Comparison of ENCODE assay signal across 8 cellular contexts in the genomic region with DNA sequence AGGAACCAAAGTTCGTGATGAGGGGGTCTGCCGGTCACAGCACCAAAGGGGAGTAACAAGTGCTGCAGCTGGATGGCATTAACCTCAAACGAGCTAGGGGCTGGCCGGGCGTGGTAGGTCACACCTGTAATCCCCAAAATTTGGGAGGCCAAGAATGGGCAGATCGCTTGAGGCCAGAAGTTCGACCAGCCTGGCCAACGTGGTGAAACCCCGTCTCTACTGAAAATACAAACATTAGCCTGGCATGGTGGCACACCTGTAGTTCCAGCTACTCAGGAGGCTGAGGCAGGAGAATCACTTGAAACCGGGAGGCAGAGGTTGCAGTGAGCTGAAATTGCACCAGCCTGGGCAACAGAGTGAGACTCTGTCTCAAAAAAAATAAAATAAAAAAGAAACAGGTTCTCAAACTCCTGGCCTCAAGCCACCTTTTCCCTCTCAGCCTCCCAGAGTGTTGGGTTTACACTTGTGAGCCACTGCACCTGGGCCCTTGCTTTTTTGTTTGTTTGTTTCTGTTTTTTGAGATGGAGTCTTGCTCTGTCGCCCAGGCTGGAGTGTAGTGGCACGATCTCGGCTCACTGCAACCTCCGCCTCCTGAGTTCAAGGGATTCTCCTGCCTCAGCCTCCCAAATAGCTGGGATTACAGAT.
A peak's percentile ranks its signal among the peaks of the same experiment; 100 is the strongest.
DNase-seq lines count a peak whose midpoint lies in the region; ATAC-seq, FAIRE-seq and TF ChIP-seq lines count a peak whose summit lies in the region.
"Not testable (repeated sequence)": the region's sequence is repeated elsewhere in the genome, so short reads cannot be mapped to it uniquely, and the experiment has no call there.

No MANE protein-coding gene starts in this region.

- not testable (repeated sequence) for TF ChIP-seq CTCF in SU-DHL-6 (IDR thresholded peaks at IDR 0.05; ENCODE audit: insufficient read depth, low read length, poor library complexity, severe bottlenecking)

- not testable (repeated sequence) for H4K20me1 ChIP-seq in BLaER1 treated with 17β-estradiol and CSF1 and Interleukin-3, amounts not matched to agents 10 nM and 100 nM; SU-DHL-6 (ENCODE audit: low read depth, low read length)

- not testable (repeated sequence) for H3K27ac ChIP-seq in BLaER1 treated with 17β-estradiol and CSF1 and Interleukin-3, amounts not matched to agents 10 nM and 100 nM
- H3K27ac ChIP-seq in KOPT-K1 (ENCODE audit: low read depth, low read length, poor library complexity, severe bottlenecking) (peak overlapping the region; percentile 69), SU-DHL-6 (ENCODE audit: low read depth, low read length) (peak overlapping the region; percentile 88)

- not testable (repeated sequence) for H3K36me3 Mint-ChIP-seq in activated T-cell treated with anti-CD3 and anti-CD28 coated beads, Interleukin-2, amount 50 U/mL, for 24 hours (ENCODE audit: low read depth); effector memory CD8-positive, alpha-beta T cell (ENCODE audit: insufficient read depth); stimulated activated naive B cell treated with anti-CD40 and anti-IgM and Interleukin-4, amounts not matched to agents 10 μg/mL and 1 μg/mL and 100 μg/mL, for 72 hours

- peak; percentile 2 for ATAC-seq in HG03064 (IDR thresholded peaks at IDR 0.05; ENCODE audit: low read depth, unreplicated experiment)
- not testable (repeated sequence) for ATAC-seq in effector memory CD8-positive, alpha-beta T cell (replicated peaks); stimulated activated naive B cell treated with anti-CD40 and anti-IgM and Interleukin-4, amounts not matched to agents 10 μg/mL and 1 μg/mL and 100 μg/mL, for 72 hours (replicated peaks)

- H3K27me3 ChIP-seq in BLaER1 treated with 17β-estradiol and CSF1 and Interleukin-3, amounts not matched to agents 10 nM and 100 nM; SU-DHL-6 (ENCODE audit: low read length): not testable (repeated sequence)

- DNase-seq in GM19239 (ENCODE audit: insufficient read length, low spot score); activated T-cell treated with anti-CD3 and anti-CD28 coated beads, Interleukin-2, amount 50 U/mL, for 24 hours; effector memory CD8-positive, alpha-beta T cell; stimulated activated naive B cell treated with anti-CD40 and anti-IgM and Interleukin-4, amounts not matched to agents 10 μg/mL and 1 μg/mL and 100 μg/mL, for 72 hours: not testable (repeated sequence)

- H3K9me3 ChIP-seq in BLaER1 treated with 17β-estradiol and CSF1 and Interleukin-3, amounts not matched to agents 10 nM and 100 nM (replicated peaks in 1 of 11); KOPT-K1 (ENCODE audit: insufficient read depth, low read length, poor library complexity, severe bottlenecking); SU-DHL-6 (ENCODE audit: insufficient read depth, low read length): not testable (repeated sequence)

- peak overlapping the region; percentile 26 for H2AFZ ChIP-seq in SU-DHL-6 (ENCODE audit: low read depth, low read length, severe bottlenecking)

- H3K4me3 ChIP-seq in BLaER1 treated with 17β-estradiol and CSF1 and Interleukin-3, amounts not matched to agents 10 nM and 100 nM; SU-DHL-6 (ENCODE audit: insufficient read depth, low read length, poor library complexity, severe bottlenecking): not testable (repeated sequence)

- peak overlapping the region; percentile 51 to 76 (median 60); a peak in 21 of 22 replicates for H3K4me2 ChIP-seq in BLaER1 treated with 17β-estradiol and CSF1 and Interleukin-3, amounts not matched to agents 10 nM and 100 nM
- H3K4me2 ChIP-seq in SU-DHL-6 (ENCODE audit: low read depth, low read length, poor library complexity, severe bottlenecking): peak overlapping the region; percentile 60

- not testable (repeated sequence) for H3K27me3 Mint-ChIP-seq in activated T-cell treated with anti-CD3 and anti-CD28 coated beads, Interleukin-2, amount 50 U/mL, for 24 hours; effector memory CD8-positive, alpha-beta T cell; stimulated activated naive B cell treated with anti-CD40 and anti-IgM and Interleukin-4, amounts not matched to agents 10 μg/mL and 1 μg/mL and 100 μg/mL, for 72 hours

- H3K4me1 Mint-ChIP-seq in activated T-cell treated with anti-CD3 and anti-CD28 coated beads, Interleukin-2, amount 50 U/mL, for 24 hours (ENCODE audit: low read depth): peaks cover 28% of the 10 kb centered on the region
- H3K4me1 Mint-ChIP-seq in effector memory CD8-positive, alpha-beta T cell (ENCODE audit: low read depth in 2 of 2): peaks cover 13 to 21% of the 10 kb centered on the region in 2 donors
- peaks cover 17 to 37% of the 10 kb centered on the region in 2 donors for H3K4me1 Mint-ChIP-seq in stimulated activated naive B cell treated with anti-CD40 and anti-IgM and Interleukin-4, amounts not matched to agents 10 μg/mL and 1 μg/mL and 100 μg/mL, for 72 hours

- H3K9me2 ChIP-seq in SU-DHL-6 (replicated peaks; ENCODE audit: insufficient read depth, low read length): not testable (repeated sequence)

- H3K9ac ChIP-seq in BLaER1 treated with 17β-estradiol and CSF1 and Interleukin-3, amounts not matched to agents 10 nM and 100 nM: not testable (repeated sequence)
- peak overlapping the region; percentile 27; the same call in 1 of the 2 replicates for H3K9ac ChIP-seq in SU-DHL-6 (ENCODE audit: low read length)

- not testable (repeated sequence) for H3K9me3 Mint-ChIP-seq in activated T-cell treated with anti-CD3 and anti-CD28 coated beads, Interleukin-2, amount 50 U/mL, for 24 hours; effector memory CD8-positive, alpha-beta T cell; stimulated activated naive B cell treated with anti-CD40 and anti-IgM and Interleukin-4, amounts not matched to agents 10 μg/mL and 1 μg/mL and 100 μg/mL, for 72 hours

- peak overlapping the region; percentile 42 for H3K4me3 Mint-ChIP-seq in activated T-cell treated with anti-CD3 and anti-CD28 coated beads, Interleukin-2, amount 50 U/mL, for 24 hours
- peak overlapping the region in 1 of 2 donors; percentile 61 for H3K4me3 Mint-ChIP-seq in effector memory CD8-positive, alpha-beta T cell
- H3K4me3 Mint-ChIP-seq in stimulated activated naive B cell treated with anti-CD40 and anti-IgM and Interleukin-4, amounts not matched to agents 10 μg/mL and 1 μg/mL and 100 μg/mL, for 72 hours: peak overlapping the region; percentile 57 to 59

- peaks cover 18 to 36% (median 29%) of the 10 kb centered on the region in 10 experiments for H3K4me1 ChIP-seq in BLaER1 treated with 17β-estradiol and CSF1 and Interleukin-3, amounts not matched to agents 10 nM and 100 nM

- not testable (repeated sequence) for H3K79me2 ChIP-seq in SU-DHL-6 (ENCODE audit: insufficient read depth, low read length)

- H3K36me3 ChIP-seq in BLaER1 treated with 17β-estradiol and CSF1 and Interleukin-3, amounts not matched to agents 10 nM and 100 nM; KOPT-K1 (ENCODE audit: insufficient read depth, low read length); SU-DHL-6 (ENCODE audit: low read length): not testable (repeated sequence)

- peak overlapping the region; percentile 94 for H3K27ac Mint-ChIP-seq in activated T-cell treated with anti-CD3 and anti-CD28 coated beads, Interleukin-2, amount 50 U/mL, for 24 hours
- H3K27ac Mint-ChIP-seq in effector memory CD8-positive, alpha-beta T cell: peak overlapping the region; percentile 71 to 76
- peak overlapping the region; percentile 95 for H3K27ac Mint-ChIP-seq in stimulated activated naive B cell treated with anti-CD40 and anti-IgM and Interleukin-4, amounts not matched to agents 10 μg/mL and 1 μg/mL and 100 μg/mL, for 72 hours

- peaks cover 24% of the 10 kb centered on the region for H3F3A ChIP-seq in SU-DHL-6 (ENCODE audit: insufficient read depth)

- FAIRE-seq in GM19239 (lab: Jason Lieb, UNC): peak; percentile 73
